Comparison of ENCODE assay signal across 8 cellular contexts in the genomic region with DNA sequence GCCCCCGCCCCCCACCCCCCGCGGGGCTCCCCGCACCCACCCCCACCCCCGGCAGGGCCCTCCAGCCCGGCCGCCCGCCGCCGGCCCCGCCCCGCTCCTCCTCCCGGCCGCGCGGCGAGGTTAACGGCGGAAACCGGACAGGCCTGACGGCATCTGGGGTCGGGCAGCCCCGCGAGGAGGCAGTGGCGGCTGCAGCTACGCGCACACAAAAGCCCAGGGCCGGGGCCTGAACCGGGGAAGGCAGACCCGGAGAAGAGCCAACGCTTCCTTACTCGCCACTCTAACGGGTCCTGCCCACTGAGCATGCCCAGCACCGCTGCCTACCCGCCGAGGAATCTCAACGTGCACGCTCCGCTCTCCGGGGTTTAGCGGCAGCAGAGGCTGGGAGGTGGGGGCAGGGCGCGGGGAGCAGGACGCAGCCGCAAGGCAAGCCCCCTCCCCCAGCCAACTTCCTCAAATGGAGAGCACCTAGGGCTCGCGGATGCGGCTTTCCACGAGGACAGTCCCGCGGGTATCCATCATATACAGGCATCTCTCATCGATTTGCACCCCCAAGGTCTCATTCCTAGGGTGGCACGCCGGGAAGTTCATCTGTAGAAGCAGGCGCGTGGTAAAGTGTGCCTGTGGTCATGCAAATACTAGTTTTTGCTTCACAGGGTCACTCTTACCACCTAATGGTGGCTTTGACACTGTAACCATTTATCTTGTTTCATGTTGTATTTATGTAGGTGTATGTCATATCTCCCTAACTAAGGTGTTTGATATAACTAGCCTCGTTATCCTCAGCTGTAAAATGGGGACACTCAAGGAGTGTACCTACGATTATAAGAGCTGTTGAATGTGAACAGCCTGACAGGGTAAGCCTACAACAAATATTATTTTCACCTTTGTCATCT. TPM values are rescaled to one million over a fixed set of nuclear protein-coding genes. Genes with fewer than 3 reads are reported as not detected.
DNase-seq lines count a peak whose midpoint lies in the region; ATAC-seq and TF ChIP-seq lines count a peak whose summit lies in the region.

TSS of gene MEMO1 (minus strand) at position 339 of the 896 bp plus-strand sequence. CDS start 761 bp downstream, outside the sequence.

- no peaks in the 10 kb centered on the region for H3K36me3 ChIP-seq in skeletal muscle tissue (ENCODE audit: control insufficient read depth in 3 of 3, insufficient read depth in 3 of 3, low read length in 3 of 3)

- no peaks in the 10 kb centered on the region for H3K27me3 ChIP-seq in skeletal muscle tissue (ENCODE audit: control insufficient read depth in 3 of 3, insufficient read depth in 3 of 3, low read length in 3 of 3)

- peaks cover 6 to 25% (median 14%) of the 10 kb centered on the region in 3 donors for H3K4me1 ChIP-seq in skeletal muscle tissue (ENCODE audit: control insufficient read depth in 3 of 3, insufficient read depth in 3 of 3, low read length in 3 of 3)

- peak within 1 kb of the TSS; percentile 85 to 91 (median 89) for H3K9ac ChIP-seq in skeletal muscle tissue (ENCODE audit: low read depth in 1 of 3, low read length in 3 of 3)

- peak within 1 kb of the TSS; percentile 93 for H3K27ac ChIP-seq in VCaP
- peak within 1 kb of the TSS; percentile 88 for H3K27ac ChIP-seq in skeletal muscle tissue (ENCODE audit: low read depth, low read length)

- ATAC-seq in GM18907 (IDR thresholded peaks at IDR 0.05; ENCODE audit: unreplicated experiment) (peak; percentile 68), HG03139 (IDR thresholded peaks at IDR 0.05; ENCODE audit: unreplicated experiment) (peak; percentile 56)

- TF ChIP-seq CTCF in VCaP (conservative IDR thresholded peaks at IDR 0.05), result no peak; the same call in 1 of the 2 replicates

- H3K9me3 ChIP-seq in iPS-18c (ENCODE audit: control insufficient read depth, insufficient read depth, low read length) (no peaks in the 10 kb centered on the region), skeletal muscle tissue (ENCODE audit: control insufficient read depth in 3 of 3, low read length in 3 of 3) (no peaks in the 10 kb centered on the region)

- H3K4me3 ChIP-seq in iPS-18c (ENCODE audit: insufficient read depth, low read depth, low read length) (peak within 1 kb of the TSS; percentile 80), skeletal muscle tissue (ENCODE audit: low read length in 3 of 3) (peak within 1 kb of the TSS; percentile 63 to 90 (median 89))

- in situ Hi-C loops in T47D (cut with HindIII; ENCODE audit: low pct_unique_long_range_greater_than_20kb, low sequenced_read_pairs), result no loop called here

- DNase-seq in AG08395 (ENCODE audit: low spot score) (peak; percentile 96), NCI-H2196 treated with DMSO at 0.1 percent for 48 hours (lab: John Stamatoyannopoulos, UW; ENCODE audit: unreplicated experiment) (peak; percentile 89), T47D (ENCODE audit: low read depth in 1 of 2, low spot score in 1 of 2) (peak; percentile 76 to 92)

RNA-seq across cellular contexts. Expression of gene MEMO1, which starts in this region (rescaled TPM):
- 43.8 TPM for total RNA-seq in skeletal muscle tissue

Comparison
In these comparisons a context has a peak if more than half of its experiments do, and no peak if none do; other contexts are left out.
1. Peak in every context shown above with its lines: DNase-seq, ATAC-seq, H3K4me3 ChIP-seq and H3K27ac ChIP-seq.